Comparison of ENCODE assay signal across 10 cellular contexts in genomic region chr1:111736548-111737215, GRCh38. TPM values are rescaled to one million over a fixed set of nuclear protein-coding genes. Genes with fewer than 3 reads are reported as not detected.
A peak's percentile ranks its signal among the peaks of the same experiment; 100 is the strongest.
DNase-seq lines count a peak whose midpoint lies in the region; ATAC-seq and TF ChIP-seq lines count a peak whose summit lies in the region.
"Had no signal": no experiment of that assay in that cellular context is flagged by ENCODE, and none has a peak within 500 bp of the region (broad histone marks: within the 10 kb centered on the region; RNA-seq: fewer than 3 reads in every experiment).

No MANE protein-coding gene starts in this region.

- no peak overlapping the region for H2BK5ac ChIP-seq in neuronal stem cell (ENCODE audit: low read length)

- 35% methylated on average over 4 of the region's 4 CpGs for WGBS in esophagus muscularis mucosa
- no CpG with 5 or more reads among the region's 4 CpGs for WGBS in neuronal stem cell (ENCODE audit: extremely low coverage in 2 of 2, insufficient read length in 2 of 2, insufficient replicate concordance in 1 of 2), 2 donors
- 85 to 90% methylated on average over 4 of the region's 4 CpGs for WGBS in GM23248 (ENCODE audit: low coverage in 1 of 2, low lambda C conversion rate in 2 of 2, missing lambda C conversion rate in 2 of 2), 2 experiments

- H3K4me3 ChIP-seq in esophagus muscularis mucosa (peak overlapping the region in 2 of 4 donors; percentile 71 to 78), neuronal stem cell (ENCODE audit: low read length in 2 of 2) (no peak overlapping the region), GM23248 (no peak overlapping the region)

- peaks cover 27% of the 10 kb centered on the region for H3K27me3 Mint-ChIP-seq in CD4-positive, alpha-beta T cell

- H4K91ac ChIP-seq in neuronal stem cell (ENCODE audit: low read depth, low read length, poor library complexity), result no peak overlapping the region

- H3K36me3 ChIP-seq in esophagus muscularis mucosa (peaks cover 0 to 5% (median 2%) of the 10 kb centered on the region in 4 donors), neuronal stem cell (replicated peaks in 1 of 2; ENCODE audit: control insufficient read depth in 2 of 2, insufficient read depth in 2 of 2, low read length in 2 of 2) (peaks cover 0 to 4% of the 10 kb centered on the region in 2 donors), GM23248 (ENCODE audit: low read depth) (no peaks in the 10 kb centered on the region)

- CTCF ChIA-PET in CD4-positive, alpha-beta T cell (lab: Charles Lee), result interaction anchor here (1.2 to 3.8 kb wide), 2 partner anchors 32 to 228 kb away, joined by 3 to 20 read pairs; no protein-coding TSS in a partner anchor

- no peak overlapping the region for H2AK5ac ChIP-seq in neuronal stem cell (ENCODE audit: low read depth, low read length)

- no peak for TF ChIP-seq CTCF in CD4-positive, alpha-beta T cell (IDR thresholded peaks at IDR 0.05)
- TF ChIP-seq CTCF in esophagus muscularis mucosa (IDR thresholded peaks at IDR 0.05), result no peak

- H3K4me1 ChIP-seq in esophagus muscularis mucosa (peaks cover 63 to 88% (median 80%) of the 10 kb centered on the region in 4 donors), neuronal stem cell (ENCODE audit: control insufficient read depth in 2 of 2, insufficient read depth in 1 of 2, low read depth in 1 of 2, low read length in 2 of 2) (peaks cover 30 to 51% of the 10 kb centered on the region in 2 donors), GM23248 (ENCODE audit: insufficient read depth) (peaks cover 16% of the 10 kb centered on the region)

- H2BK15ac ChIP-seq in neuronal stem cell (ENCODE audit: low read length), result no peak overlapping the region

- in situ Hi-C loops in GM23248 (cut with MboI), result no loop called here

- intact Hi-C loops in CD4-positive, alpha-beta T cell (cut with DNase I, micrococcal nuclease), result no loop called here
- intact Hi-C loops in esophagus muscularis mucosa (cut with DNase I), result no loop called here

- H4K20me1 ChIP-seq in GM23248 (ENCODE audit: insufficient read depth), result no peaks in the 10 kb centered on the region

- H3K4me3 Mint-ChIP-seq in CD4-positive, alpha-beta T cell, result peak overlapping the region; percentile 77

- no peak overlapping the region for H3K4ac ChIP-seq in neuronal stem cell (ENCODE audit: low read length)

- H3K79me1 ChIP-seq in neuronal stem cell (ENCODE audit: low read depth, low read length), result peaks cover 6% of the 10 kb centered on the region

- peak overlapping the region; percentile 40 for H3K18ac ChIP-seq in neuronal stem cell (ENCODE audit: low read length)

- POLR2A ChIA-PET in CD4-positive, alpha-beta T cell (lab: Charles Lee), result interaction anchor here (1.1 kb wide), 2 partner anchors 18 to 22 kb away, joined by 3 to 5 read pairs; no protein-coding TSS in a partner anchor

- H3K4me2 ChIP-seq in neuronal stem cell (ENCODE audit: insufficient read depth, low read length, poor library complexity, severe bottlenecking) (peak overlapping the region; percentile 36), GM23248 (ENCODE audit: unreplicated experiment) (no peak overlapping the region)

- H2BK120ac ChIP-seq in neuronal stem cell (ENCODE audit: low read depth, low read length), result no peak overlapping the region

- H3K79me2 ChIP-seq in GM23248 (ENCODE audit: insufficient read depth), result no peaks in the 10 kb centered on the region

- H3K27ac ChIP-seq in CD4-positive, alpha-beta T cell (ENCODE audit: low read depth, low read length), result no peak overlapping the region
- H3K27ac ChIP-seq in esophagus muscularis mucosa (replicated peaks in 1 of 4) (peak overlapping the region; percentile 83 to 95 (median 94)), neuronal stem cell (replicated peaks; ENCODE audit: low read length) (no peak overlapping the region), GM23248 (no peak overlapping the region)

- peaks cover 21% of the 10 kb centered on the region for H3K4me1 Mint-ChIP-seq in CD4-positive, alpha-beta T cell (ENCODE audit: low read depth)

- H2AFZ ChIP-seq in neuronal stem cell (ENCODE audit: low read length), result no peak overlapping the region
- H2AFZ ChIP-seq in GM23248, result no peak overlapping the region

- H2BK12ac ChIP-seq in neuronal stem cell (ENCODE audit: low read length), result peak overlapping the region; percentile 19

- no peaks in the 10 kb centered on the region for H3K9me2 ChIP-seq in GM23248 (ENCODE audit: insufficient read depth)

- ATAC-seq in CD4-positive, alpha-beta T cell (ENCODE audit: poor library complexity), result no peak
- ATAC-seq in GM18870 (IDR thresholded peaks at IDR 0.05; ENCODE audit: unreplicated experiment), result no peak

- H3K36me3 Mint-ChIP-seq in CD4-positive, alpha-beta T cell (ENCODE audit: low read depth), result no peaks in the 10 kb centered on the region
- H3K36me3 Mint-ChIP-seq: memory B cell had no signal

- no peaks in the 10 kb centered on the region for H3K9me3 ChIP-seq in CD4-positive, alpha-beta T cell (ENCODE audit: control insufficient read depth, low read length)
- H3K9me3 ChIP-seq in esophagus muscularis mucosa (no peaks in the 10 kb centered on the region), neuronal stem cell (replicated peaks in 1 of 2; ENCODE audit: control insufficient read depth in 2 of 2, insufficient read depth in 1 of 2, low read depth in 1 of 2, low read length in 2 of 2) (no peaks in the 10 kb centered on the region), GM23248 (ENCODE audit: low read depth) (no peaks in the 10 kb centered on the region)

- TF ChIP-seq POLR2A in esophagus muscularis mucosa (IDR thresholded peaks at IDR 0.05; ENCODE audit: low read depth), result no peak

- DNase-seq in CD4-positive, alpha-beta T cell, result no peak
- peak; percentile 7 for DNase-seq in NCI-H128 (lab: John Stamatoyannopoulos, UW; ENCODE audit: unreplicated experiment)
- DNase-seq in esophagus muscularis mucosa (ENCODE audit: extremely low spot score), result no peak
- DNase-seq in neuronal stem cell (ENCODE audit: low spot score), result no peak
- no peak for DNase-seq in GM23248
- no peak for DNase-seq in NCI-H510A (lab: John Stamatoyannopoulos, UW)
- DNase-seq in SHP77 treated with DMSO at 0.1 percent for 48 hours (lab: John Stamatoyannopoulos, UW), result no peak
- DNase-seq: NK-92 treated with Interleukin-12 subunit alpha and Interleukin-12 subunit beta, amount 100 ng/mL, for 24 hours had no signal

- H3K14ac ChIP-seq in neuronal stem cell (ENCODE audit: low read length), result no peak overlapping the region

- no peak for TF ChIP-seq EP300 in esophagus muscularis mucosa (IDR thresholded peaks at IDR 0.05)

- H4K8ac ChIP-seq in neuronal stem cell (ENCODE audit: low read depth, low read length), result no peak overlapping the region

- H3K9ac ChIP-seq in neuronal stem cell (ENCODE audit: low read depth, low read length, poor library complexity), result no peak overlapping the region
- no peak overlapping the region for H3K9ac ChIP-seq in GM23248

- no peak overlapping the region for H3K23ac ChIP-seq in neuronal stem cell (ENCODE audit: low read depth, low read length, poor library complexity)

- peaks cover 36% of the 10 kb centered on the region for H3K27me3 ChIP-seq in CD4-positive, alpha-beta T cell (ENCODE audit: control insufficient read depth, insufficient read depth, low read length)
- H3K27me3 ChIP-seq in esophagus muscularis mucosa (no peaks in the 10 kb centered on the region), neuronal stem cell (ENCODE audit: control insufficient read depth in 3 of 3, insufficient read depth in 3 of 3, low read depth in 1 of 3, low read length in 3 of 3) (no peaks in the 10 kb centered on the region), GM23248 (replicated peaks; ENCODE audit: insufficient read depth) (no peaks in the 10 kb centered on the region)

- no peaks in the 10 kb centered on the region for H3F3A ChIP-seq in GM23248 (ENCODE audit: insufficient read depth)

- no peaks in the 10 kb centered on the region for H3K9me3 Mint-ChIP-seq in CD4-positive, alpha-beta T cell
- H3K9me3 Mint-ChIP-seq: memory B cell had no signal

- H3K27ac Mint-ChIP-seq in CD4-positive, alpha-beta T cell, result no peak overlapping the region

RNA-seq across cellular contexts. Expression of gene INKA2, which starts 2.5 kb away (rescaled TPM):
- under 1 TPM in 1 of 2 experiments, not detected in 1; 0.27 TPM for total RNA-seq in CD4-positive, alpha-beta T cell
- total RNA-seq in esophagus muscularis mucosa, result 10 to 100 TPM in 1 of 4 donors, 1 to 10 TPM in 3; 4.0 to 10.8 (median 8.5) TPM
- polyA plus RNA-seq in neuronal stem cell (2013, experiment 1 of 2), result 2.6 TPM
- polyA plus RNA-seq in neuronal stem cell (2013, experiment 2 of 2), result 2.6 TPM
- total RNA-seq in GM23248 (2014; rRNA removed; shearing (Covaris generic)), result 0.63 and 1.3 TPM in 2 replicates
- polyA plus RNA-seq in GM23248 (2016; fragmentation: Nextera tagmentation; extraction: Ambion mirVana), result 1.2 and 1.3 TPM in 2 replicates

RNA-seq across cellular contexts. Expression of gene DDX20, which starts 19.0 kb away (rescaled TPM):
- 10 to 100 TPM; 27.2 to 27.4 TPM for total RNA-seq in CD4-positive, alpha-beta T cell
- 10 to 100 TPM in 3 of 4 donors, 1 to 10 TPM in 1; 9.5 to 19.9 (median 13.1) TPM for total RNA-seq in esophagus muscularis mucosa
- polyA plus RNA-seq in neuronal stem cell (2013, experiment 1 of 2), result 11.3 TPM
- polyA plus RNA-seq in neuronal stem cell (2013, experiment 2 of 2), result 11.2 TPM
- total RNA-seq in GM23248 (2014; rRNA removed; shearing (Covaris generic)), result 20.1 and 24.2 TPM in 2 replicates
- polyA plus RNA-seq in GM23248 (2016; fragmentation: Nextera tagmentation; extraction: Ambion mirVana), result 9.4 and 11.5 TPM in 2 replicates

Comparison
In these comparisons a context has a peak if more than half of its experiments do, and no peak if none do; other contexts are left out.
1. H3K27ac ChIP-seq: peak in esophagus muscularis mucosa (4 of 4); none in CD4-positive, alpha-beta T cell (single experiment), neuronal stem cell (single experiment) and GM23248 (single experiment).